ENCODE assay signal across 21 cellular contexts in genomic region chr10:34835908-34836558, GRCh38. TPM values are rescaled to one million over a fixed set of nuclear protein-coding genes. Genes with fewer than 3 reads are reported as not detected.
DNase-seq lines count a peak whose midpoint lies in the region; ATAC-seq and TF ChIP-seq lines count a peak whose summit lies in the region.
"Had no signal": no experiment of that assay in that cellular context is flagged by ENCODE, and none has a peak within 500 bp of the region (broad histone marks: within the 10 kb centered on the region; RNA-seq: fewer than 3 reads in every experiment).

No MANE protein-coding gene starts in this region.

- no peak overlapping the region for H3K4me3 Mint-ChIP-seq in stimulated activated naive CD8-positive, alpha-beta T cell treated with anti-CD3 and anti-CD28 coated beads, Interleukin-15, amount 100 ng/mL, for 72 hours
- no peak overlapping the region for H3K4me3 Mint-ChIP-seq in T-cell
- H3K4me3 Mint-ChIP-seq: activated CD4-positive, alpha-beta memory T cell treated with anti-CD3 and anti-CD28 coated beads, Interleukin-2, amount 10 ng/mL, durations not matched to agents 7 days and 5 days; B cell; dendritic cell treated with granulocyte-macrophage colony-stimulating factor and Interleukin-4, amounts not matched to agents 40 ng/mL and 50 ng/mL, for 4 days; natural killer cell treated with Interleukin-12 subunit alpha and Interleukin-12 subunit beta and Interleukin-15 and Interleukin-18, amount 100 ng/mL, for 72 hours had no signal

- no peaks in the 10 kb centered on the region for H3K27me3 Mint-ChIP-seq in stimulated activated naive CD8-positive, alpha-beta T cell treated with anti-CD3 and anti-CD28 coated beads, Interleukin-15, amount 100 ng/mL, for 72 hours
- no peaks in the 10 kb centered on the region for H3K27me3 Mint-ChIP-seq in T-cell
- H3K27me3 Mint-ChIP-seq: activated CD4-positive, alpha-beta memory T cell treated with anti-CD3 and anti-CD28 coated beads, Interleukin-2, amount 10 ng/mL, durations not matched to agents 7 days and 5 days; B cell had no signal

- TF ChIP-seq CTCF in GM13977 (IDR thresholded peaks at IDR 0.05; ENCODE audit: extremely low read depth, insufficient read depth, missing control alignments): no peak
- TF ChIP-seq CTCF in foreskin fibroblast (IDR thresholded peaks at IDR 0.05; ENCODE audit: low read depth, low read length): no peak

- DNase-seq in GM13977 (ENCODE audit: low spot score): peak; percentile 61
- peak; percentile 25 for DNase-seq in glomerular visceral epithelial cell (ENCODE audit: extremely low spot score)
- DNase-seq in stimulated activated naive CD8-positive, alpha-beta T cell treated with anti-CD3 and anti-CD28 coated beads, Interleukin-15, amount 100 ng/mL, for 72 hours: no peak
- DNase-seq in T-cell: no peak
- DNase-seq in NCI-H146 (lab: John Stamatoyannopoulos, UW): no peak
- no peak for DNase-seq in foreskin fibroblast
- DNase-seq: activated CD4-positive, alpha-beta memory T cell treated with anti-CD3 and anti-CD28 coated beads, Interleukin-2, amount 10 ng/mL, durations not matched to agents 7 days and 5 days; activated effector memory CD4-positive, alpha-beta T cell treated with Interleukin-2 at 50 U/mL for 16 hours; DMS79; lower lobe of right lung; NCI-H187 treated with DMSO at 0.1 percent for 48 hours; NCI-H748 treated with DMSO at 0.1 percent for 48 hours; SHP77; stomach; T1000 had no signal

- no peaks in the 10 kb centered on the region for H3K4me1 Mint-ChIP-seq in stimulated activated naive CD8-positive, alpha-beta T cell treated with anti-CD3 and anti-CD28 coated beads, Interleukin-15, amount 100 ng/mL, for 72 hours
- no peaks in the 10 kb centered on the region for H3K4me1 Mint-ChIP-seq in T-cell
- H3K4me1 Mint-ChIP-seq: activated CD4-positive, alpha-beta memory T cell treated with anti-CD3 and anti-CD28 coated beads, Interleukin-2, amount 10 ng/mL, durations not matched to agents 7 days and 5 days; B cell had no signal

- H3K4me3 ChIP-seq in foreskin fibroblast (ENCODE audit: low read depth in 1 of 2, low read length in 2 of 2): no peak overlapping the region
- H3K4me3 ChIP-seq: HAP-1, lower lobe of right lung, stomach had no signal

- CTCF ChIA-PET in T-cell (lab: Charles Lee): no interaction called here

- POLR2A ChIA-PET in T-cell (lab: Charles Lee): no interaction called here

- H3K27ac Mint-ChIP-seq in stimulated activated naive CD8-positive, alpha-beta T cell treated with anti-CD3 and anti-CD28 coated beads, Interleukin-15, amount 100 ng/mL, for 72 hours: no peak overlapping the region
- no peak overlapping the region for H3K27ac Mint-ChIP-seq in T-cell
- H3K27ac Mint-ChIP-seq: activated CD4-positive, alpha-beta memory T cell treated with anti-CD3 and anti-CD28 coated beads, Interleukin-2, amount 10 ng/mL, durations not matched to agents 7 days and 5 days; B cell; dendritic cell treated with granulocyte-macrophage colony-stimulating factor and Interleukin-4, amounts not matched to agents 40 ng/mL and 50 ng/mL, for 4 days; natural killer cell treated with Interleukin-12 subunit alpha and Interleukin-12 subunit beta and Interleukin-15 and Interleukin-18, amount 100 ng/mL, for 72 hours had no signal

- ATAC-seq in GM19452 (IDR thresholded peaks at IDR 0.05; ENCODE audit: unreplicated experiment): peak; percentile 69
- ATAC-seq in HG02981 (IDR thresholded peaks at IDR 0.05; ENCODE audit: unreplicated experiment): peak; percentile 71
- no peak for ATAC-seq in stimulated activated naive CD8-positive, alpha-beta T cell treated with anti-CD3 and anti-CD28 coated beads, Interleukin-15, amount 100 ng/mL, for 72 hours
- ATAC-seq in T-cell (replicated peaks in 1 of 4): no peak
- ATAC-seq: lower lobe of right lung; natural killer cell treated with Interleukin-12 subunit alpha and Interleukin-12 subunit beta and Interleukin-15 and Interleukin-18, amount 100 ng/mL, for 72 hours had no signal

- H3K9me3 Mint-ChIP-seq in stimulated activated naive CD8-positive, alpha-beta T cell treated with anti-CD3 and anti-CD28 coated beads, Interleukin-15, amount 100 ng/mL, for 72 hours: peaks cover 4 to 6% of the 10 kb centered on the region in 2 donors
- no peaks in the 10 kb centered on the region for H3K9me3 Mint-ChIP-seq in T-cell
- H3K9me3 Mint-ChIP-seq: activated CD4-positive, alpha-beta memory T cell treated with anti-CD3 and anti-CD28 coated beads, Interleukin-2, amount 10 ng/mL, durations not matched to agents 7 days and 5 days; natural killer cell treated with Interleukin-12 subunit alpha and Interleukin-12 subunit beta and Interleukin-15 and Interleukin-18, amount 100 ng/mL, for 72 hours had no signal

- in situ Hi-C loops in GM13977 (cut with MboI; ENCODE audit: low pct_unique_long_range_greater_than_20kb, low sequenced_read_pairs, unreplicated experiment): no loop called here

- H3K36me3 Mint-ChIP-seq in T-cell: no peaks in the 10 kb centered on the region
- H3K36me3 Mint-ChIP-seq: natural killer cell treated with Interleukin-12 subunit alpha and Interleukin-12 subunit beta and Interleukin-15 and Interleukin-18, amount 100 ng/mL, for 72 hours had no signal

RNA-seq across cellular contexts. Expression of gene PARD3, which starts 20.9 kb away (rescaled TPM):
- under 1 TPM; 0.36 to 0.92 (median 0.65) TPM for total RNA-seq in T-cell
- total RNA-seq: B cell had no signal

Comparison
In these comparisons a context has a peak if more than half of its experiments do, and no peak if none do; other contexts are left out.
1. DNase-seq: peak in GM13977 (single experiment) and glomerular visceral epithelial cell (single experiment); none in stimulated activated naive CD8-positive, alpha-beta T cell treated with anti-CD3 and anti-CD28 coated beads, Interleukin-15, amount 100 ng/mL, for 72 hours (0 of 2), T-cell (0 of 34), NCI-H146 (single experiment) and foreskin fibroblast (0 of 2).
2. ATAC-seq: peak in GM19452 (single experiment) and HG02981 (single experiment); none in stimulated activated naive CD8-positive, alpha-beta T cell treated with anti-CD3 and anti-CD28 coated beads, Interleukin-15, amount 100 ng/mL, for 72 hours (single experiment) and T-cell (0 of 4).